In genomic region chr11:32887732-32888710, GRCh38 we compare ENCODE assay signal across 2 cellular contexts. TPM values are rescaled to one million over a fixed set of nuclear protein-coding genes. Genes with fewer than 3 reads are reported as not detected.
"Had no signal": no experiment of that assay in that cellular context is flagged by ENCODE, and none has a peak within 500 bp of the region (broad histone marks: within the 10 kb centered on the region; RNA-seq: fewer than 3 reads in every experiment).

No MANE protein-coding gene starts in this region.

RNA-seq across cellular contexts. Expression of gene PRRG4, which starts 58.3 kb away (rescaled TPM):
- total RNA-seq: osteocyte had no signal
- polyA plus RNA-seq: naive thymus-derived CD4-positive, alpha-beta T cell had no signal
